ENCODE assay signal across 26 cellular contexts in the genomic region with DNA sequence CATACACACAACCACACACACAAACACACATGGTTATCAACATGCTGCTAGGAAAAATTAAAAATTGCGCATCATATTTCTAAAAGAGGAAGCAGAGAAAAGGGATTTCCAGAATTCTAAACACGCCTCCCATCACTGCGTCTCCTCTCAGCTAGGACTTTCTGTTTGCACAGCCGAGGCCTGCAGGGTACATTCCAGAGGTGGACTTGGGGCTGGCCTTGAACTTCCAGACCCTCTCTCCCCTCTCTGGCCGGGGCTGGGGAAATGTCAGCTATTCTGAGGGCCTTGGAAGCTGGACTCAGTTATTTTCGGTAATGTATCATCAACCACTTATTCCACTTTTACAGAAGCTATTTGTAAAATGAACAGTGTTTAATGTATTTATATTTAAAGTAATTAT.
"Had no signal": no experiment of that assay in that cellular context is flagged by ENCODE, and none has a peak within 500 bp of the region (broad histone marks: within the 10 kb centered on the region; RNA-seq: fewer than 3 reads in every experiment).

No MANE protein-coding gene starts in this region.

- H3K9me3 ChIP-seq: body of pancreas, psoas muscle, right atrium auricular region had no signal

- H3K27ac ChIP-seq: body of pancreas, cardiac muscle cell, psoas muscle, right atrium auricular region, SJSA1 had no signal

- H3K27ac Mint-ChIP-seq: activated CD4-positive, alpha-beta T cell treated with anti-CD3 and anti-CD28 coated beads, Interleukin-2, amount 10 ng/mL, durations not matched to agents 7 days and 5 days; activated CD8-positive, alpha-beta memory T cell treated with anti-CD3 and anti-CD28 coated beads, Interleukin-2, amount 10 ng/mL, durations not matched to agents 7 days and 5 days; activated CD8-positive, alpha-beta T cell treated with anti-CD3 and anti-CD28 coated beads for 36 hours; activated naive CD8-positive, alpha-beta T cell treated with anti-CD3 and anti-CD28 coated beads, Interleukin-2, amount 50 U/mL, for 24 hours; dendritic cell treated with granulocyte-macrophage colony-stimulating factor and Interleukin-4, amounts not matched to agents 40 ng/mL and 50 ng/mL, for 4 days; naive thymus-derived CD4-positive, alpha-beta T cell; stimulated activated naive B cell treated with anti-CD40 and anti-IgM and Interleukin-4, amounts not matched to agents 10 μg/mL and 1 μg/mL and 100 μg/mL, for 72 hours; T-helper 1 cell treated with Interleukin-12 subunit alpha and Interleukin-12 subunit beta and Interleukin-4 antibody, amounts not matched to agents 30 μg/mL and 1 μg/mL, for 36 hours had no signal

- H3K9me3 Mint-ChIP-seq: activated CD8-positive, alpha-beta T cell treated with anti-CD3 and anti-CD28 coated beads for 36 hours; activated naive CD8-positive, alpha-beta T cell treated with anti-CD3 and anti-CD28 coated beads, Interleukin-2, amount 50 U/mL, for 24 hours had no signal

- H3K27me3 ChIP-seq: body of pancreas, cardiac muscle cell, right atrium auricular region, SJSA1 had no signal

- H3K36me3 Mint-ChIP-seq: activated CD8-positive, alpha-beta memory T cell treated with anti-CD3 and anti-CD28 coated beads, Interleukin-2, amount 10 ng/mL, durations not matched to agents 7 days and 5 days; naive thymus-derived CD4-positive, alpha-beta T cell; stimulated activated naive B cell treated with anti-CD40 and anti-IgM and Interleukin-4, amounts not matched to agents 10 μg/mL and 1 μg/mL and 100 μg/mL, for 72 hours had no signal

- H3K36me3 ChIP-seq: cardiac muscle cell, right atrium auricular region, SJSA1 had no signal

- DNase-seq: activated CD4-positive, alpha-beta T cell treated with anti-CD3 and anti-CD28 coated beads, Interleukin-2, amount 10 ng/mL, durations not matched to agents 7 days and 5 days; activated CD8-positive, alpha-beta memory T cell treated with anti-CD3 and anti-CD28 coated beads, Interleukin-2, amount 10 ng/mL, durations not matched to agents 7 days and 5 days; activated CD8-positive, alpha-beta T cell treated with anti-CD3 and anti-CD28 coated beads for 36 hours; activated gamma-delta T cell; activated naive CD4-positive, alpha-beta T cell treated with anti-CD3 and anti-CD28 coated beads, Interleukin-2, amount 50 U/mL, for 16 hours; activated naive CD8-positive, alpha-beta T cell treated with anti-CD3 and anti-CD28 coated beads, Interleukin-2, amount 50 U/mL, for 24 hours; activated T-cell treated with anti-CD3 and anti-CD28 coated beads for 4 hours; anterior cingulate cortex; body of pancreas; effector memory CD4-positive, alpha-beta T cell; head of caudate nucleus; hypothalamus; left cardiac atrium; mesenchymal stem cell; mucosa of descending colon; naive thymus-derived CD4-positive, alpha-beta T cell; psoas muscle; small intestine; stimulated activated CD4-positive, alpha-beta T cell treated with anti-CD3 and anti-CD28 coated beads, Interleukin-15, amount 100 ng/mL, for 24 hours; stimulated activated naive B cell treated with anti-CD40 and anti-IgM and Interleukin-4, amounts not matched to agents 10 μg/mL and 1 μg/mL and 100 μg/mL, for 72 hours had no signal

- H3K4me3 Mint-ChIP-seq: activated CD4-positive, alpha-beta T cell treated with anti-CD3 and anti-CD28 coated beads, Interleukin-2, amount 10 ng/mL, durations not matched to agents 7 days and 5 days; activated CD8-positive, alpha-beta memory T cell treated with anti-CD3 and anti-CD28 coated beads, Interleukin-2, amount 10 ng/mL, durations not matched to agents 7 days and 5 days; activated CD8-positive, alpha-beta T cell treated with anti-CD3 and anti-CD28 coated beads for 36 hours; activated naive CD8-positive, alpha-beta T cell treated with anti-CD3 and anti-CD28 coated beads, Interleukin-2, amount 50 U/mL, for 24 hours; dendritic cell treated with granulocyte-macrophage colony-stimulating factor and Interleukin-4, amounts not matched to agents 40 ng/mL and 50 ng/mL, for 4 days; naive thymus-derived CD4-positive, alpha-beta T cell; stimulated activated naive B cell treated with anti-CD40 and anti-IgM and Interleukin-4, amounts not matched to agents 10 μg/mL and 1 μg/mL and 100 μg/mL, for 72 hours; T-helper 1 cell treated with Interleukin-12 subunit alpha and Interleukin-12 subunit beta and Interleukin-4 antibody, amounts not matched to agents 30 μg/mL and 1 μg/mL, for 36 hours had no signal

- H3K4me3 ChIP-seq: body of pancreas, cardiac muscle cell, mucosa of descending colon, psoas muscle, right atrium auricular region, SJSA1 had no signal

- H3K4me1 ChIP-seq: body of pancreas, psoas muscle, right atrium auricular region, SJSA1 had no signal

- H3K27me3 Mint-ChIP-seq: activated CD4-positive, alpha-beta T cell treated with anti-CD3 and anti-CD28 coated beads, Interleukin-2, amount 10 ng/mL, durations not matched to agents 7 days and 5 days; activated CD8-positive, alpha-beta memory T cell treated with anti-CD3 and anti-CD28 coated beads, Interleukin-2, amount 10 ng/mL, durations not matched to agents 7 days and 5 days; activated CD8-positive, alpha-beta T cell treated with anti-CD3 and anti-CD28 coated beads for 36 hours; activated naive CD8-positive, alpha-beta T cell treated with anti-CD3 and anti-CD28 coated beads, Interleukin-2, amount 50 U/mL, for 24 hours; dendritic cell treated with granulocyte-macrophage colony-stimulating factor and Interleukin-4, amounts not matched to agents 40 ng/mL and 50 ng/mL, for 4 days; naive thymus-derived CD4-positive, alpha-beta T cell; stimulated activated naive B cell treated with anti-CD40 and anti-IgM and Interleukin-4, amounts not matched to agents 10 μg/mL and 1 μg/mL and 100 μg/mL, for 72 hours had no signal

- ATAC-seq: activated CD4-positive, CD25-positive, alpha-beta regulatory T cell treated with anti-CD3 and anti-CD28 coated beads, Interleukin-2, amount 50 U/mL, for 24 hours; activated CD8-positive, alpha-beta memory T cell treated with anti-CD3 and anti-CD28 coated beads, Interleukin-2, amount 10 ng/mL, durations not matched to agents 7 days and 5 days; activated CD8-positive, alpha-beta T cell treated with anti-CD3 and anti-CD28 coated beads for 36 hours; activated naive CD8-positive, alpha-beta T cell treated with anti-CD3 and anti-CD28 coated beads, Interleukin-2, amount 50 U/mL, for 24 hours; body of pancreas; left cardiac atrium; mucosa of descending colon; naive thymus-derived CD4-positive, alpha-beta T cell; psoas muscle; stimulated activated naive B cell treated with anti-CD40 and anti-IgM and Interleukin-4, amounts not matched to agents 10 μg/mL and 1 μg/mL and 100 μg/mL, for 72 hours had no signal

- H3K4me1 Mint-ChIP-seq: activated CD4-positive, alpha-beta T cell treated with anti-CD3 and anti-CD28 coated beads, Interleukin-2, amount 10 ng/mL, durations not matched to agents 7 days and 5 days; activated CD8-positive, alpha-beta memory T cell treated with anti-CD3 and anti-CD28 coated beads, Interleukin-2, amount 10 ng/mL, durations not matched to agents 7 days and 5 days; activated naive CD8-positive, alpha-beta T cell treated with anti-CD3 and anti-CD28 coated beads, Interleukin-2, amount 50 U/mL, for 24 hours; naive thymus-derived CD4-positive, alpha-beta T cell; stimulated activated naive B cell treated with anti-CD40 and anti-IgM and Interleukin-4, amounts not matched to agents 10 μg/mL and 1 μg/mL and 100 μg/mL, for 72 hours had no signal
